In the genomic region with DNA sequence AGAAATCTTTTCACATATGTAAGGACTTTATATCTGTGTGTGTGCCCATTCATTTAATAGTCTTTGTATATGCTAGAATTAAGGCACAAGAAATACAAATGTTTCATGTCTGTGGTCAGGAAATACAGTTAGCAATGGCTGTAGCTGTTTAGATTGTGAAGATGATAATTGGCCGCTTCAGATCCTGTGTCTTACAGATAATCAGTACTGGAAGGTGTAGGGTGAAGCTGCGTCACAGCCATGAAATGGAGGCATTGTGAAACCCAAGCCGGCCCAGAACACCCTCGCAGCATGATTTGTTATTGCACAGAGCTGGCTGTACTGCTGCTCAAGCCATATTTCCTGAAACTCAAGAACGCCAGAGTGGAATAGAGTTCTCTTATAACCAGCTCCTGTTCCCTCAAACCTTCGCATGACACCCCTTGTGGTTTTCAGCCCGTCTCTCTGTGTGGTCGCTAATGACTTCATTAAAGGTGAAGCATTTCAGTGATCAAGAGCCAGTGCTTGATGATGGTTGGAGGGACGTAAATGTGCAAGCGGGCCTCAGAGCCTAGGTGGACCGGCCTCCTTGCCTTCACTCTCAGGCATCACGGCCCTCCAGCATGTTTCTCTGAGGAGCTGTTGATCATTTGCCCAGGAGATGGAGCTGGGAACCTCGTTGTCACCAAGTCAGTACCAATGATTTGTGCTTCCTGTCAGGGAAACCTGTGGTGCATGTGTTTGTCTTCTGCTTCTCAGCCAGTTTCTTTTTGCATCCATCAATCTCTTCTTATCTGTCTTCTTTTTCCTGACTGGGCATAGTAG, we compare ENCODE assay signal across 8 cellular contexts.
DNase-seq lines count a peak whose midpoint lies in the region; ATAC-seq and TF ChIP-seq lines count a peak whose summit lies in the region.

No MANE protein-coding gene starts in this region.

- no peaks in the 10 kb centered on the region for H3K9me3 ChIP-seq in ovary

- POLR2A ChIA-PET in activated CD4-positive, alpha-beta memory T cell treated with anti-CD3 and anti-CD28 coated beads, Interleukin-2, amount 10 ng/mL, durations not matched to agents 7 days and 5 days (lab: Charles Lee) = interaction anchor here (0.8 to 4.7 kb wide), 28 partner anchors 9 to 1033 kb away, joined by 3 to 156 read pairs (median 4); a partner anchor contains a TSS

- 76 to 86% (median 82%) methylated on average over 13 of the region's 13 CpGs for WGBS in ovary, 3 donors

- ATAC-seq in GM21825 (IDR thresholded peaks at IDR 0.05; ENCODE audit: unreplicated experiment) (peak; percentile 21), GM19397 (IDR thresholded peaks at IDR 0.05; ENCODE audit: unreplicated experiment) (no peak)

- H3K27me3 Mint-ChIP-seq in activated CD4-positive, alpha-beta memory T cell treated with anti-CD3 and anti-CD28 coated beads, Interleukin-2, amount 10 ng/mL, durations not matched to agents 7 days and 5 days = no peaks in the 10 kb centered on the region
- H3K27me3 Mint-ChIP-seq in progenitor cell of endocrine pancreas = peaks cover 7% of the 10 kb centered on the region

- no peaks in the 10 kb centered on the region for H3K27me3 ChIP-seq in ovary

- no peak overlapping the region for H3K4me3 ChIP-seq in fibroblast of villous mesenchyme (ENCODE audit: low read depth, low read length)
- H3K4me3 ChIP-seq in ovary = no peak overlapping the region

- H3K4me1 Mint-ChIP-seq in activated CD4-positive, alpha-beta memory T cell treated with anti-CD3 and anti-CD28 coated beads, Interleukin-2, amount 10 ng/mL, durations not matched to agents 7 days and 5 days = peaks cover 91% of the 10 kb centered on the region
- peaks cover 27% of the 10 kb centered on the region for H3K4me1 Mint-ChIP-seq in progenitor cell of endocrine pancreas (ENCODE audit: low read depth)

- DNase-seq in activated CD4-positive, alpha-beta memory T cell treated with anti-CD3 and anti-CD28 coated beads, Interleukin-2, amount 10 ng/mL, durations not matched to agents 7 days and 5 days = peak; percentile 77
- DNase-seq in fibroblast of villous mesenchyme (ENCODE audit: low read depth) (peak; percentile 65), NCI-H748 (lab: John Stamatoyannopoulos, UW; ENCODE audit: unreplicated experiment) (no peak), ovary (no peak), progenitor cell of endocrine pancreas (ENCODE audit: low spot score, unreplicated experiment) (no peak)
- DNase-seq in stimulated activated CD4-positive, alpha-beta T cell treated with anti-CD3 and anti-CD28 coated beads, TNF-alpha, amount 100 ng/mL, for 4 hours (ENCODE audit: low read depth in 3 of 3) = peak in 2 of 3 experiments; percentile 20 to 24

- no peaks in the 10 kb centered on the region for H3K9me3 Mint-ChIP-seq in activated CD4-positive, alpha-beta memory T cell treated with anti-CD3 and anti-CD28 coated beads, Interleukin-2, amount 10 ng/mL, durations not matched to agents 7 days and 5 days
- no peaks in the 10 kb centered on the region for H3K9me3 Mint-ChIP-seq in progenitor cell of endocrine pancreas (ENCODE audit: low read depth)

- H3K36me3 Mint-ChIP-seq in activated CD4-positive, alpha-beta memory T cell treated with anti-CD3 and anti-CD28 coated beads, Interleukin-2, amount 10 ng/mL, durations not matched to agents 7 days and 5 days (ENCODE audit: low read depth) = peaks cover 11% of the 10 kb centered on the region
- H3K36me3 Mint-ChIP-seq in progenitor cell of endocrine pancreas (ENCODE audit: insufficient read depth) = no peaks in the 10 kb centered on the region

- intact Hi-C loops in ovary (cut with DNase I) = loop anchor here in 1 of 4 donors (10.0 kb wide), 1 partner anchor 138 kb away; a partner anchor contains a TSS

- H3K4me3 Mint-ChIP-seq in activated CD4-positive, alpha-beta memory T cell treated with anti-CD3 and anti-CD28 coated beads, Interleukin-2, amount 10 ng/mL, durations not matched to agents 7 days and 5 days = peak overlapping the region; percentile 75
- H3K4me3 Mint-ChIP-seq in progenitor cell of endocrine pancreas (ENCODE audit: low read depth) = no peak overlapping the region

- no peak for TF ChIP-seq EP300 in ovary (IDR thresholded peaks at IDR 0.05)

- H3K27ac ChIP-seq in ovary = no peak overlapping the region

- H3K36me3 ChIP-seq in ovary = no peaks in the 10 kb centered on the region

- CTCF ChIA-PET in activated CD4-positive, alpha-beta memory T cell treated with anti-CD3 and anti-CD28 coated beads, Interleukin-2, amount 10 ng/mL, durations not matched to agents 7 days and 5 days (lab: Charles Lee) = interaction anchor here (0.8 to 4.2 kb wide), 21 partner anchors 9 to 287 kb away, joined by 3 to 81 read pairs (median 3); a partner anchor contains a TSS

- TF ChIP-seq CTCF in fibroblast of villous mesenchyme (IDR thresholded peaks at IDR 0.05; ENCODE audit: insufficient read depth, low read depth, low read length) (no peak), ovary (IDR thresholded peaks at IDR 0.05) (no peak), progenitor cell of endocrine pancreas (IDR thresholded peaks at IDR 0.05; ENCODE audit: unreplicated experiment) (no peak)

- H3K27ac Mint-ChIP-seq in activated CD4-positive, alpha-beta memory T cell treated with anti-CD3 and anti-CD28 coated beads, Interleukin-2, amount 10 ng/mL, durations not matched to agents 7 days and 5 days = peak overlapping the region; percentile 99
- H3K27ac Mint-ChIP-seq in progenitor cell of endocrine pancreas = no peak overlapping the region

- no peaks in the 10 kb centered on the region for H3K4me1 ChIP-seq in ovary (ENCODE audit: insufficient read depth)

- TF ChIP-seq POLR2A in ovary (IDR thresholded peaks at IDR 0.05) = no peak

Comparison
In these comparisons a context has a peak if more than half of its experiments do, and no peak if none do; other contexts are left out.
1. DNase-seq: peak in activated CD4-positive, alpha-beta memory T cell treated with anti-CD3 and anti-CD28 coated beads, Interleukin-2, amount 10 ng/mL, durations not matched to agents 7 days and 5 days (single experiment), fibroblast of villous mesenchyme (single experiment) and stimulated activated CD4-positive, alpha-beta T cell treated with anti-CD3 and anti-CD28 coated beads, TNF-alpha, amount 100 ng/mL, for 4 hours (2 of 3); none in NCI-H748 (single experiment), ovary (0 of 5) and progenitor cell of endocrine pancreas (single experiment).